In the genomic region with DNA sequence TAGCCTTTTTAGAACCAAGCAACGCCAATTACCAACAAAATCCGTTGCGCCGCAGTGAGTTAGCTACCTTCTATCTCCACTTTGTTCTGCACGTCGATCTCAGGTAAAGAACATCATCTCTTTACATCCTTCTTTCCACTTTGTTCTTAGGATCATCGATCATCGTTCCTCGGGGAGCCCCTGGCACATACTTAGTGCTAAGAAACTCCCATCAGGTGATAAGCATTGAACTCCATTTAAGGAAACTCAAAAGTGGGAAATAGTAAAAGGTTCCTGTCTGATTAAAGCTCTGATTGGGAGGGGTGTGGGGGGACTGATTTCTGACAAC, we compare ENCODE assay signal across 8 cellular contexts.
A peak's percentile ranks its signal among the peaks of the same experiment; 100 is the strongest.
DNase-seq lines count a peak whose midpoint lies in the region; ATAC-seq and TF ChIP-seq lines count a peak whose summit lies in the region.

No MANE protein-coding gene starts in this region.

- H3K27ac ChIP-seq in PC-9, result peak overlapping the region; percentile 94
- H3K27ac ChIP-seq in neural progenitor cell, result no peak overlapping the region

- no peaks in the 10 kb centered on the region for H3K27me3 ChIP-seq in BJ (ENCODE audit: control insufficient read depth, insufficient read depth, low read length)
- H3K27me3 ChIP-seq in PC-9 (ENCODE audit: insufficient read depth, low read depth), result no peaks in the 10 kb centered on the region
- no peaks in the 10 kb centered on the region for H3K27me3 ChIP-seq in neural progenitor cell

- no peaks in the 10 kb centered on the region for H3K9me2 ChIP-seq in PC-9 (ENCODE audit: insufficient read depth)

- no peaks in the 10 kb centered on the region for H3K36me3 ChIP-seq in BJ (ENCODE audit: control insufficient read depth, insufficient read depth, low read length)
- no peaks in the 10 kb centered on the region; the same call in 1 of the 2 replicates for H3K36me3 ChIP-seq in PC-9 (ENCODE audit: low read depth)
- H3K36me3 ChIP-seq in neural progenitor cell, result peaks cover 11% of the 10 kb centered on the region

- H3K9ac ChIP-seq in neural progenitor cell, result no peak overlapping the region

- H3K27ac Mint-ChIP-seq in endothelial cell (ENCODE audit: unreplicated experiment) (peak overlapping the region; percentile 94), neural progenitor cell (peak overlapping the region; percentile 96)

- peak overlapping the region; percentile 98 for H3K4me2 ChIP-seq in PC-9
- peak overlapping the region; percentile 87 for H3K4me2 ChIP-seq in neural progenitor cell

- BruUV-seq in PC-9 (replicated peaks; lab: Mats Ljungman, UMichigan), result no TSS peak

- H2AFZ ChIP-seq in PC-9 (peak overlapping the region; percentile 93), neural progenitor cell (replicated peaks) (peak overlapping the region; percentile 65)

- no peak for ATAC-seq in GM18907 (IDR thresholded peaks at IDR 0.05; ENCODE audit: unreplicated experiment)

- peaks cover 40% of the 10 kb centered on the region for H3K79me2 ChIP-seq in PC-9 (ENCODE audit: low read depth)
- peaks cover 35% of the 10 kb centered on the region for H3K79me2 ChIP-seq in neural progenitor cell (ENCODE audit: low read depth)

- H3K36me3 Mint-ChIP-seq in endothelial cell (ENCODE audit: low read depth, unreplicated experiment) (no peaks in the 10 kb centered on the region), neural progenitor cell (peaks cover 7% of the 10 kb centered on the region)

- H3F3A ChIP-seq in PC-9 (ENCODE audit: insufficient read depth, low read depth) (peaks cover 26% of the 10 kb centered on the region; the same call in 1 of the 2 replicates), neural progenitor cell (ENCODE audit: low read depth) (peaks cover 23% of the 10 kb centered on the region)

- no peak for DNase-seq in BJ (ENCODE audit: low read depth)
- DNase-seq in PC-9, result no peak
- no peak for DNase-seq in endothelial cell (ENCODE audit: low spot score)
- DNase-seq in neural progenitor cell (ENCODE audit: low spot score), result no peak
- DNase-seq in NCI-H774 (lab: John Stamatoyannopoulos, UW), result no peak
- DNase-seq in KG1 (lab: John Stamatoyannopoulos, UW), result no peak
- DNase-seq in central memory CD4-positive, alpha-beta T cell, result no peak

- no peaks in the 10 kb centered on the region for H3K9me3 Mint-ChIP-seq in endothelial cell (ENCODE audit: unreplicated experiment)
- H3K9me3 Mint-ChIP-seq in neural progenitor cell, result peaks cover 19% of the 10 kb centered on the region

- POLR2A ChIA-PET in BJ (lab: Charles Lee) (no interaction called here), PC-9 (lab: Charles Lee; ENCODE audit: unreplicated experiment) (interaction anchor here (0.6 kb wide), 1 partner anchor 110 kb away, joined by 6 read pairs; no protein-coding TSS in a partner anchor)

- H3K9me3 ChIP-seq in PC-9 (ENCODE audit: insufficient read depth, low read depth) (no peaks in the 10 kb centered on the region; the same call in 1 of the 2 replicates), neural progenitor cell (ENCODE audit: low read depth) (no peaks in the 10 kb centered on the region)

- peaks cover 20% of the 10 kb centered on the region for H3K4me1 ChIP-seq in PC-9 (replicated peaks; ENCODE audit: insufficient read depth)
- H3K4me1 ChIP-seq in neural progenitor cell, result peaks cover 17% of the 10 kb centered on the region

- H3K27me3 Mint-ChIP-seq in endothelial cell (ENCODE audit: unreplicated experiment), result peaks cover 6% of the 10 kb centered on the region
- peaks cover 5% of the 10 kb centered on the region for H3K27me3 Mint-ChIP-seq in neural progenitor cell (ENCODE audit: insufficient read depth, low read depth)

- H4K20me1 ChIP-seq in PC-9 (ENCODE audit: insufficient read depth), result no peaks in the 10 kb centered on the region
- no peaks in the 10 kb centered on the region for H4K20me1 ChIP-seq in neural progenitor cell (ENCODE audit: low read depth)

- TF ChIP-seq CTCF in BJ (IDR thresholded peaks at IDR 0.05; ENCODE audit: insufficient read depth, low read depth, low read length) (no peak), PC-9 (conservative IDR thresholded peaks at IDR 0.05) (no peak), endothelial cell (IDR thresholded peaks at IDR 0.05; ENCODE audit: unreplicated experiment) (no peak), neural progenitor cell (IDR thresholded peaks at IDR 0.05) (no peak)

- H3K4me1 Mint-ChIP-seq in endothelial cell (ENCODE audit: unreplicated experiment) (peaks cover 27% of the 10 kb centered on the region), neural progenitor cell (peaks cover 14% of the 10 kb centered on the region)

- CTCF ChIA-PET in BJ (lab: Yijun Ruan, JAX), result no interaction called here
- CTCF ChIA-PET in PC-9 (lab: Charles Lee), result no interaction called here

- peak overlapping the region; percentile 93 for H3K4me3 Mint-ChIP-seq in endothelial cell (ENCODE audit: unreplicated experiment)
- H3K4me3 Mint-ChIP-seq in neural progenitor cell, result peak overlapping the region; percentile 89

- intact Hi-C loops in PC-9 (cut with micrococcal nuclease; ENCODE audit: unreplicated experiment), result no loop called here

- H3K4me3 ChIP-seq in BJ (ENCODE audit: low read depth, low read length) (peak overlapping the region; percentile 65), PC-9 (peak overlapping the region; percentile 91), neural progenitor cell (peak overlapping the region; percentile 65)
